In the genomic region with DNA sequence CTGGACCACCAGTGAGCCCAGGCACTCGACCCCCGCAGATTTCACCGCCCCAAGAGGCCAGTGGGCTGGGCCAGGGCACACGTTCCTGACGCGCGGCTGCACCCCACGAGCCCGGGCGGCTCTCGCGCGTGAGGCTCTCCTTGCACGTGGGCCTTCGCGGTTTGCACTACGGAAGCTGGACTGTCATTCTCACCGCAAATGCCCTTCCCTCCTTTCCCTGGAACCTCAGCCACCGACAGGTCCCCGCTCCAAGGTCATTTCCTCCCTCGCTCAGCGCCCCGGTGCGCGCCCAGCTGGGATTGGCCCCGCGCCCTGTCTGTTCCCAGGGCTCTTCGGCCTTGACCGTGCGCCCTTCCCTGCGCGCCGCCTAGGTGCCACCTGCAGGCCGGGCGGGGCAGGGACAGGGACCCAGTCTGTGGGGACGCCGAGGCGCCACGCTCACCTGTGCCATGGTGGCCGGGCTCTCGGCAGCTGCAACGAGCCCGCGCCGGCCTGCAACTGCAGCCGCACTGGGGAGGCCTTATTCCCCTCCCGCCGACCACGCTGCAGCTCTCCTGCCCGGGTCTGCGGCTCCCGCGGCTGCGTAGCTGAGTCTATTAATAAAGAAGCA, we compare ENCODE assay signal across 8 cellular contexts. TPM values are rescaled to one million over a fixed set of nuclear protein-coding genes. Genes with fewer than 3 reads are reported as not detected.
DNase-seq lines count a peak whose midpoint lies in the region; ATAC-seq and TF ChIP-seq lines count a peak whose summit lies in the region.

No MANE protein-coding gene starts in this region.

- H2AK9ac ChIP-seq in IMR-90 (replicated peaks; ENCODE audit: low read depth, low read length, poor library complexity), result no peak overlapping the region

- H3K9ac ChIP-seq in IMR-90 (ENCODE audit: low read depth, low read length), result no peak overlapping the region

- no peak overlapping the region for H2AK5ac ChIP-seq in IMR-90 (ENCODE audit: low read depth, low read length)

- no peaks in the 10 kb centered on the region for H3K9me3 Mint-ChIP-seq in activated naive CD4-positive, alpha-beta T cell treated with anti-CD3 and anti-CD28 coated beads, Interleukin-2, amount 50 U/mL, for 24 hours

- no peak overlapping the region for H3K56ac ChIP-seq in IMR-90 (ENCODE audit: extremely low read depth, insufficient read depth, low read length)

- H2BK5ac ChIP-seq in IMR-90 (ENCODE audit: low read depth, low read length, poor library complexity, severe bottlenecking), result no peak overlapping the region

- POLR2A ChIA-PET in A673 (lab: Charles Lee; ENCODE audit: low non-redundant PET) (no interaction called here), IMR-90 (lab: Charles Lee; ENCODE audit: unreplicated experiment) (no interaction called here)

- no peak for DNase-seq in A673 (ENCODE audit: low spot score)
- DNase-seq in IMR-90, result no peak
- DNase-seq in SHP77 treated with DMSO at 0.1 percent for 48 hours (lab: John Stamatoyannopoulos, UW), result peak; percentile 91
- peak; percentile 85 for DNase-seq in stimulated activated CD4-positive, alpha-beta T cell treated with anti-CD3 and anti-CD28 coated beads, Interleukin-15, amount 100 ng/mL, for 24 hours
- no peak for DNase-seq in cerebellum (ENCODE audit: low spot score)

- TF ChIP-seq POLR2A in GM19193 (IDR thresholded peaks at IDR 0.05; ENCODE audit: extremely low read depth, insufficient read depth, insufficient read length) (peak; percentile 31), IMR-90 (IDR thresholded peaks at IDR 0.05; ENCODE audit: low read depth, low read length) (no peak)

- no peak overlapping the region for H4K91ac ChIP-seq in IMR-90 (ENCODE audit: insufficient read depth, low read depth, low read length)

- H3K4me1 ChIP-seq in A673 (ENCODE audit: insufficient read depth, low read length, poor library complexity, severe bottlenecking) (peaks cover 25% of the 10 kb centered on the region), IMR-90 (ENCODE audit: control insufficient read depth, insufficient read depth, low read length) (peaks cover 11% of the 10 kb centered on the region)

- H3K36me3 Mint-ChIP-seq in activated naive CD4-positive, alpha-beta T cell treated with anti-CD3 and anti-CD28 coated beads, Interleukin-2, amount 50 U/mL, for 24 hours, result no peaks in the 10 kb centered on the region

- no peak overlapping the region for H3K14ac ChIP-seq in IMR-90 (replicated peaks; ENCODE audit: low read depth, low read length)

- H3K27me3 Mint-ChIP-seq in activated naive CD4-positive, alpha-beta T cell treated with anti-CD3 and anti-CD28 coated beads, Interleukin-2, amount 50 U/mL, for 24 hours, result no peaks in the 10 kb centered on the region

- peak overlapping the region; percentile 86 for H3K4me3 Mint-ChIP-seq in activated naive CD4-positive, alpha-beta T cell treated with anti-CD3 and anti-CD28 coated beads, Interleukin-2, amount 50 U/mL, for 24 hours

- peak overlapping the region; percentile 90 for H2AFZ ChIP-seq in IMR-90 (replicated peaks; ENCODE audit: low read length, poor library complexity)

- no peak overlapping the region for H2BK15ac ChIP-seq in IMR-90 (ENCODE audit: low read depth, low read length)

- TF ChIP-seq RAD21 in IMR-90 (IDR thresholded peaks at IDR 0.05; ENCODE audit: low read length), result no peak

- H3K27me3 ChIP-seq in A673 (replicated peaks; ENCODE audit: insufficient read depth, low read depth, low read length, poor library complexity), result no peaks in the 10 kb centered on the region
- H3K27me3 ChIP-seq in IMR-90 (ENCODE audit: control insufficient read depth, insufficient read depth, low read length), result peaks cover 17% of the 10 kb centered on the region

- dilution Hi-C loops in IMR-90 (cut with HindIII; ENCODE audit: low sequenced_read_pairs, unreplicated experiment), result no loop called here

- H4K20me1 ChIP-seq in IMR-90 (ENCODE audit: insufficient read depth, low read length), result peaks cover 8% of the 10 kb centered on the region

- H3K18ac ChIP-seq in IMR-90 (ENCODE audit: low read depth, low read length), result no peak overlapping the region

- no peak overlapping the region for H2BK120ac ChIP-seq in IMR-90 (ENCODE audit: low read depth, low read length)

- peak overlapping the region; percentile 35 for H3K27ac Mint-ChIP-seq in activated naive CD4-positive, alpha-beta T cell treated with anti-CD3 and anti-CD28 coated beads, Interleukin-2, amount 50 U/mL, for 24 hours

- H3K4me1 Mint-ChIP-seq in activated naive CD4-positive, alpha-beta T cell treated with anti-CD3 and anti-CD28 coated beads, Interleukin-2, amount 50 U/mL, for 24 hours, result peaks cover 26% of the 10 kb centered on the region

- peaks cover 7 to 25% of the 10 kb centered on the region in 2 experiments; a peak in 3 of 4 replicates for H3K79me1 ChIP-seq in IMR-90 (ENCODE audit: low read depth in 1 of 2, low read length in 2 of 2)

- CTCF ChIA-PET in A673 (lab: Charles Lee) (no interaction called here), IMR-90 (lab: Yijun Ruan, JAX) (interaction anchor here (0.6 kb wide), 1 partner anchor 352 kb away, joined by 3 read pairs; no protein-coding TSS in a partner anchor)

- no peak overlapping the region for H2BK20ac ChIP-seq in IMR-90 (ENCODE audit: low read depth, low read length)

- H3K23ac ChIP-seq in IMR-90 (ENCODE audit: low read depth, low read length), result no peak overlapping the region

- peak overlapping the region in 1 of 2 experiments; percentile 4; a peak in 1 of 4 replicates for H4K8ac ChIP-seq in IMR-90 (ENCODE audit: low read depth in 2 of 2, low read length in 2 of 2)

- H3K4me3 ChIP-seq in A673 (ENCODE audit: low read depth, low read length, poor library complexity, severe bottlenecking), result no peak overlapping the region
- no peak overlapping the region for H3K4me3 ChIP-seq in IMR-90 (ENCODE audit: insufficient read depth, low read depth, low read length)
- H3K4me3 ChIP-seq in iPS-11a (ENCODE audit: low read depth, low read length), result peak overlapping the region; percentile 57

- no peaks in the 10 kb centered on the region for H3K9me1 ChIP-seq in IMR-90 (ENCODE audit: insufficient read depth, low read length)

- no peak overlapping the region for H3K4ac ChIP-seq in IMR-90 (ENCODE audit: low read depth, low read length)

- TF ChIP-seq CTCF in A673 (conservative IDR thresholded peaks at IDR 0.05; ENCODE audit: low read depth, low read length) (peak; percentile 29; the same call in 1 of the 2 replicates), IMR-90 (conservative IDR thresholded peaks at IDR 0.05; ENCODE audit: low read depth, low read length) (0 out of 2 replicates have a peak, but pooled peaks have one; percentile 5)

- no peak overlapping the region for H4K5ac ChIP-seq in IMR-90 (ENCODE audit: low read depth, low read length)

- H3K36me3 ChIP-seq in A673 (ENCODE audit: insufficient read depth, low read length, poor library complexity, severe bottlenecking) (no peaks in the 10 kb centered on the region), IMR-90 (ENCODE audit: control insufficient read depth, insufficient read depth, low read length) (no peaks in the 10 kb centered on the region)

- BruUV-seq in A673 (replicated peaks; lab: Mats Ljungman, UMichigan), result no TSS peak
- BruUV-seq in IMR-90 (replicated peaks; lab: Mats Ljungman, UMichigan), result no TSS peak

- in situ Hi-C loops in IMR-90 (cut with MboI; ENCODE audit: low sequenced_read_pairs), result no loop called here

- ATAC-seq in IMR-90 (ENCODE audit: low read depth), result no peak

- 24% methylated on average over 22 of the region's 54 CpGs; no CpG with 5 or more reads in 1 of the 2 experiments for WGBS in IMR-90 (ENCODE audit: extremely low coverage in 2 of 2, insufficient read length in 1 of 2), 2 experiments

- H3K4me2 ChIP-seq in IMR-90 (ENCODE audit: low read depth, low read length), result peak overlapping the region; percentile 8; the same call in 1 of the 2 replicates

- no peaks in the 10 kb centered on the region for H3K9me3 ChIP-seq in A673 (ENCODE audit: low read depth, low read length, poor library complexity, severe bottlenecking)
- H3K9me3 ChIP-seq in IMR-90 (ENCODE audit: control insufficient read depth, insufficient read depth, low read length), result no peaks in the 10 kb centered on the region

- intact Hi-C loops in A673 (cut with micrococcal nuclease; ENCODE audit: unreplicated experiment), result no loop called here
- intact Hi-C loops in IMR-90 (cut with micrococcal nuclease), result loop anchor here (5.0 kb wide), 1 partner anchor 168 kb away; the partner anchor contains the start of gene MRGPRF

- no peak overlapping the region for H3K27ac ChIP-seq in A673 (ENCODE audit: low read depth, low read length, poor library complexity, severe bottlenecking)
- H3K27ac ChIP-seq in IMR-90 (ENCODE audit: insufficient read depth, low read length), result no peak overlapping the region

TF ChIP-seq in IMR-90, 13 proteins besides CTCF, POLR2A, EP300 and RAD21 (continues in another document):
- TF ChIP-seq MAZ (IDR thresholded peaks at IDR 0.05; ENCODE audit: borderline replicate concordance, low read depth, low read length) (no peak), ELK1 (IDR thresholded peaks at IDR 0.05; ENCODE audit: borderline replicate concordance, low read depth, low read length) (no peak), FOS (IDR thresholded peaks at IDR 0.05; ENCODE audit: low read depth, low read length) (no peak), CHD1 (IDR thresholded peaks at IDR 0.05; ENCODE audit: low read depth, low read length) (no peak)

RNA-seq across cellular contexts. Expression of gene CPT1A, which starts 2.1 kb away (rescaled TPM):
- total RNA-seq in A673 (2021) (15.5 TPM in 2 replicates), IMR-90 (2012; rRNA removed) (18.6 and 21.3 TPM in 2 replicates), cerebellum (10.2 TPM)
- 12.8 and 15.4 TPM in 2 replicates for polyA plus RNA-seq in IMR-90 (2012; rRNA removed)
- 8.4 and 13.6 TPM in 2 replicates for polyA plus RNA-seq in IMR-90 (2012; cell fraction: cytosol; rRNA removed)
- polyA plus RNA-seq in IMR-90 (2012; cell fraction: nucleus; rRNA removed; ENCODE audit: low replicate concordance), result 15.5 and 18.3 TPM in 2 replicates

RNA-seq across cellular contexts. Expression of gene MRPL21, which starts 59.8 kb away (rescaled TPM):
- 126 and 138 TPM in 2 replicates for total RNA-seq in A673 (2021)
- 19.2 and 21.7 TPM in 2 replicates for total RNA-seq in IMR-90 (2012; rRNA removed)
- polyA plus RNA-seq in IMR-90 (2012; rRNA removed), result 26.3 and 29.6 TPM in 2 replicates
- polyA plus RNA-seq in IMR-90 (2012; cell fraction: cytosol; rRNA removed), result 36.4 and 38.7 TPM in 2 replicates
- polyA plus RNA-seq in IMR-90 (2012; cell fraction: nucleus; rRNA removed; ENCODE audit: low replicate concordance), result 16.0 and 26.8 TPM in 2 replicates
- total RNA-seq in cerebellum, result 25.0 TPM

RNA-seq across cellular contexts. Expression of gene IGHMBP2, which starts 59.9 kb away (rescaled TPM):
- 48.7 and 49.9 TPM in 2 replicates for total RNA-seq in A673 (2021)
- 3.9 and 4.5 TPM in 2 replicates for total RNA-seq in IMR-90 (2012; rRNA removed)
- polyA plus RNA-seq in IMR-90 (2012; rRNA removed), result 11.1 and 11.3 TPM in 2 replicates
- polyA plus RNA-seq in IMR-90 (2012; cell fraction: cytosol; rRNA removed), result 4.8 and 8.3 TPM in 2 replicates
- polyA plus RNA-seq in IMR-90 (2012; cell fraction: nucleus; rRNA removed; ENCODE audit: low replicate concordance), result 28.8 and 56.0 TPM in 2 replicates
- 15.3 TPM for total RNA-seq in cerebellum

Comparison
In these comparisons a context has a peak if more than half of its experiments do, and no peak if none do; other contexts are left out.
1. DNase-seq: peak in SHP77 treated with DMSO at 0.1 percent for 48 hours (single experiment) and stimulated activated CD4-positive, alpha-beta T cell treated with anti-CD3 and anti-CD28 coated beads, Interleukin-15, amount 100 ng/mL, for 24 hours (single experiment); none in A673 (single experiment), IMR-90 (single experiment) and cerebellum (single experiment).